ENCODE assay signal across 9 cellular contexts in genomic region chr10:102245932-102246251, GRCh38. TPM values are rescaled to one million over a fixed set of nuclear protein-coding genes. Genes with fewer than 3 reads are reported as not detected.
DNase-seq lines count a peak whose midpoint lies in the region; ATAC-seq and TF ChIP-seq lines count a peak whose summit lies in the region.
"Had no signal": no experiment of that assay in that cellular context is flagged by ENCODE, and none has a peak within 500 bp of the region (broad histone marks: within the 10 kb centered on the region; RNA-seq: fewer than 3 reads in every experiment).

No MANE protein-coding gene starts in this region.

- ATAC-seq in mucosa of descending colon (peak; percentile 4), GM18498 (IDR thresholded peaks at IDR 0.05; ENCODE audit: unreplicated experiment) (no peak), HG02970 (IDR thresholded peaks at IDR 0.05; ENCODE audit: low FRiP score, unreplicated experiment) (no peak)

- POLR2A ChIA-PET in A673 (lab: Charles Lee; ENCODE audit: low non-redundant PET), result interaction anchor here (0.6 kb wide), 1 partner anchor 392 kb away, joined by 4 read pairs; no protein-coding TSS in a partner anchor

- H3K9me3 ChIP-seq in A673 (ENCODE audit: low read depth, low read length, poor library complexity, severe bottlenecking) (no peaks in the 10 kb centered on the region), mucosa of descending colon (no peaks in the 10 kb centered on the region)

- H3K27me3 ChIP-seq in A673 (replicated peaks; ENCODE audit: insufficient read depth, low read depth, low read length, poor library complexity) (no peaks in the 10 kb centered on the region), HL-60 (ENCODE audit: insufficient read depth, poor library complexity, severe bottlenecking) (no peaks in the 10 kb centered on the region)

- no TSS peak for BruUV-seq in A673 (replicated peaks; lab: Mats Ljungman, UMichigan)

- H3K36me3 ChIP-seq in A673 (ENCODE audit: insufficient read depth, low read length, poor library complexity, severe bottlenecking) (no peaks in the 10 kb centered on the region), mucosa of descending colon (ENCODE audit: low read depth) (no peaks in the 10 kb centered on the region)

- CTCF ChIA-PET in A673 (lab: Charles Lee), result interaction anchor here (0.6 to 1.6 kb wide), 4 partner anchors 14 to 107 kb away, joined by 3 to 6 read pairs (median 4); no protein-coding TSS in a partner anchor

- DNase-seq in A673 (ENCODE audit: low spot score) (no peak), HL-60 (ENCODE audit: low read depth in 1 of 2, low spot score in 1 of 2) (no peak), cardiac fibroblast (ENCODE audit: low read depth in 2 of 2) (no peak), mucosa of descending colon (no peak), AG20443 (ENCODE audit: low spot score) (no peak), COR-L47 (lab: John Stamatoyannopoulos, UW) (no peak)

- no peak for TF ChIP-seq CTCF in A673 (conservative IDR thresholded peaks at IDR 0.05; ENCODE audit: low read depth, low read length)
- TF ChIP-seq CTCF in HL-60 (IDR thresholded peaks at IDR 0.05; ENCODE audit: insufficient read depth, low read length), result no peak
- no peak for TF ChIP-seq CTCF in cardiac fibroblast (IDR thresholded peaks at IDR 0.05; ENCODE audit: low read depth, low read length)
- TF ChIP-seq CTCF in mucosa of descending colon (IDR thresholded peaks at IDR 0.05), result no peak

- peaks cover 27% of the 10 kb centered on the region for H3K4me1 ChIP-seq in A673 (ENCODE audit: insufficient read depth, low read length, poor library complexity, severe bottlenecking)
- H3K4me1 ChIP-seq in mucosa of descending colon (ENCODE audit: low read depth), result peaks cover 54% of the 10 kb centered on the region

- intact Hi-C loops in A673 (cut with micrococcal nuclease; ENCODE audit: unreplicated experiment) (no loop called here), mucosa of descending colon (cut with DNase I, micrococcal nuclease) (no loop called here)

- H3K27ac ChIP-seq in A673 (ENCODE audit: low read depth, low read length, poor library complexity, severe bottlenecking), result peak overlapping the region; percentile 77
- H3K27ac ChIP-seq in HL-60 (replicated peaks), result peak overlapping the region; percentile 77

- peak overlapping the region; percentile 81 for H3K4me3 ChIP-seq in A673 (ENCODE audit: low read depth, low read length, poor library complexity, severe bottlenecking)
- H3K4me3 ChIP-seq in HL-60 (replicated peaks; ENCODE audit: insufficient read depth, low read length), result peak overlapping the region; percentile 99
- peak overlapping the region; percentile 95 to 100 for H3K4me3 ChIP-seq in cardiac fibroblast (replicated peaks in 1 of 2; ENCODE audit: low read depth in 2 of 2, low read length in 2 of 2)
- H3K4me3 ChIP-seq in mucosa of descending colon, result peak overlapping the region; percentile 54

RNA-seq across cellular contexts. Expression of gene GBF1, which starts 0.6 kb away (rescaled TPM):
- total RNA-seq in A673 (2021) (48.4 and 50.0 TPM in 2 replicates), mucosa of descending colon (10 to 100 TPM; 51.9 to 67.8 (median 62.9) TPM)

RNA-seq across cellular contexts. Expression of gene PITX3, which starts 4.6 kb away (rescaled TPM):
- total RNA-seq in A673 (2021) (not detected in 2 replicates), mucosa of descending colon (not detected)
- total RNA-seq: T-helper 1 cell treated with Interleukin-12 subunit alpha and Interleukin-12 subunit beta and Interleukin-4 antibody, amounts not matched to agents 30 ng/mL and 1 ng/mL, for 36 hours had no signal

RNA-seq across cellular contexts. Expression of gene ELOVL3, which starts 19.8 kb away (rescaled TPM):
- total RNA-seq in A673 (2021) (0.44 TPM in 1 of 2 replicates, not detected in the other), mucosa of descending colon (under 1 TPM in 1 of 3 donors, not detected in 2; 0.22 TPM)
- total RNA-seq: T-helper 1 cell treated with Interleukin-12 subunit alpha and Interleukin-12 subunit beta and Interleukin-4 antibody, amounts not matched to agents 30 ng/mL and 1 ng/mL, for 36 hours had no signal
